In the genomic region with DNA sequence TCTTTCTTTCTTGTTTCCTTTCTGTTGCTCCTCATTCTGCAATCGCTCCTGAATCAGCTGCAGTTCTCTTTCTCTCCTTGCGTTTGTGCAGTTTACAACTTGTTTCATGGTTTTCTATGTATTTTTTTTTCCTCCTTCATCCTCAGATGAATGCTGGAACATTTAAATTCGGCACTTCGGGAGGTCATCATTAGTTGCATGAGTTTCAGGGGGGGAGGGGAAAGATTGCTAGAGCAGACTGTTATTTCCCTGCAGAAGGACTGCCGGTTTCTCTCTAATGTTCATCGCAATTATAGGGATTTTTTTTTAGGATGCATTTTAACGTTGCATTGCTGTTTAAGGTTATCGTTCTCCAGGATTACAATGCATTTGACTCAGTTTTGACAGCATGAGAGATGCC, we compare ENCODE assay signal across 10 cellular contexts. TPM values are rescaled to one million over a fixed set of nuclear protein-coding genes. Genes with fewer than 3 reads are reported as not detected.
DNase-seq lines count a peak whose midpoint lies in the region; ATAC-seq and TF ChIP-seq lines count a peak whose summit lies in the region.
"Had no signal": no experiment of that assay in that cellular context is flagged by ENCODE, and none has a peak within 500 bp of the region (broad histone marks: within the 10 kb centered on the region; RNA-seq: fewer than 3 reads in every experiment).

No MANE protein-coding gene starts in this region.

- H3K4me1 ChIP-seq in ES-I3 (ENCODE audit: insufficient read depth, low read length) (peaks cover 7% of the 10 kb centered on the region; the same call in 1 of the 2 replicates), adipocyte (ENCODE audit: control insufficient read depth, insufficient read depth, low read length) (peaks cover 5% of the 10 kb centered on the region), right cardiac atrium (ENCODE audit: control insufficient read depth, insufficient read depth, low read length) (no peaks in the 10 kb centered on the region)

- ATAC-seq in right cardiac atrium (no peak), HG03095 (IDR thresholded peaks at IDR 0.05; ENCODE audit: unreplicated experiment) (no peak)

- H3K36me3 ChIP-seq in ES-I3 (ENCODE audit: insufficient read depth, low read length) (no peaks in the 10 kb centered on the region), adipocyte (ENCODE audit: control insufficient read depth, insufficient read depth, low read length, severe bottlenecking) (no peaks in the 10 kb centered on the region)

- no peak for TF ChIP-seq CTCF in retinal pigment epithelial cell (conservative IDR thresholded peaks at IDR 0.05; ENCODE audit: low read depth, low read length)

- 1% methylated on average over 8 of the region's 8 CpGs for WGBS in right cardiac atrium

- peaks cover 54% of the 10 kb centered on the region for H3K27me3 ChIP-seq in adipocyte (replicated peaks; ENCODE audit: control insufficient read depth, insufficient read depth, low read length)
- no peaks in the 10 kb centered on the region for H3K27me3 ChIP-seq in right cardiac atrium (ENCODE audit: control insufficient read depth, insufficient read depth)

- intact Hi-C loops in right cardiac atrium (cut with DNase I) = no loop called here

- DNase-seq in adipocyte (ENCODE audit: low read depth) (no peak), right cardiac atrium (no peak), retinal pigment epithelial cell (ENCODE audit: low read depth) (no peak), AG08395 (ENCODE audit: low spot score) (no peak), NCI-H2227 treated with DMSO at 0.1 percent for 48 hours (lab: John Stamatoyannopoulos, UW) (no peak)
- DNase-seq in activated naive CD4-positive, alpha-beta T cell treated with anti-CD3 and anti-CD28 coated beads, Interleukin-2, amount 50 U/mL, for 16 hours = no peak
- DNase-seq: GDM1, NCI-H2107 had no signal

- H3K4me3 ChIP-seq in adipocyte (ENCODE audit: low read length) (peak overlapping the region; percentile 72), right cardiac atrium (ENCODE audit: low read length) (peak overlapping the region; percentile 51), retinal pigment epithelial cell (ENCODE audit: low read length) (peak overlapping the region; percentile 70)

- no peak overlapping the region for H3K27ac ChIP-seq in right cardiac atrium (ENCODE audit: low read length)

- no peaks in the 10 kb centered on the region for H3K9me3 ChIP-seq in ES-I3 (ENCODE audit: control insufficient read depth, insufficient read depth, low read length)
- H3K9me3 ChIP-seq in adipocyte (ENCODE audit: control insufficient read depth, low read length) = no peaks in the 10 kb centered on the region
- no peaks in the 10 kb centered on the region for H3K9me3 ChIP-seq in right cardiac atrium (ENCODE audit: control insufficient read depth, low read length)

- H3K9ac ChIP-seq in ES-I3 (ENCODE audit: low read depth, low read length) = peak overlapping the region; percentile 69
- no peak overlapping the region for H3K9ac ChIP-seq in adipocyte (ENCODE audit: low read length)

RNA-seq across cellular contexts. Expression of gene TENM2, which starts 0.7 kb away (rescaled TPM):
- total RNA-seq in right cardiac atrium = 100 to 1,000 TPM in 1 of 4 donors, 10 to 100 TPM in 3; 65.6 to 111 (median 98.4) TPM
- 26.0 TPM for polyA plus RNA-seq in right cardiac atrium
